ENCODE assay signal across 8 cellular contexts in the genomic region with DNA sequence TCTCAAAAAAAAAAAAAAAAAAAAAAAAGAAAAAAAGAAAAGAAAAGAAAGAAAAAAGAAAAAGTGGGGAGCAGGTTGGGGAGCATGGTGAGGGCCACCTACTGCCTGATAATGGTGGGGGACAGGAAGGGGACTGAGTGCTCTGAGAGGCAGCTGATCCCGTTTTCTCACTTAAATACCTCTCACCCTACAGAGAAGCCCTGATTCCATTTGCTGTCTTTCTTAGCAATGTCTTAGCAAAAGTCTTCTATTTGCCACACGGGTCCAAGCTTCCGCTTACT. TPM values are rescaled to one million over a fixed set of nuclear protein-coding genes. Genes with fewer than 3 reads are reported as not detected.
DNase-seq lines count a peak whose midpoint lies in the region; ATAC-seq, FAIRE-seq and TF ChIP-seq lines count a peak whose summit lies in the region.

No MANE protein-coding gene starts in this region.

- TF ChIP-seq CTCF in C4-2B (conservative IDR thresholded peaks at IDR 0.05) (no peak), OCI-LY7 (conservative IDR thresholded peaks at IDR 0.05; ENCODE audit: low read length) (no peak), endodermal cell (conservative IDR thresholded peaks at IDR 0.05) (no peak), neural progenitor cell (IDR thresholded peaks at IDR 0.05) (no peak)

- no peak for FAIRE-seq in HTR-8/SVneo (lab: Jason Lieb, UNC)

- H3K9me3 ChIP-seq in OCI-LY7 (ENCODE audit: low read length) (no peaks in the 10 kb centered on the region), endodermal cell (ENCODE audit: control insufficient read depth, low read length) (no peaks in the 10 kb centered on the region), neural progenitor cell (ENCODE audit: low read depth) (no peaks in the 10 kb centered on the region)

- H3K79me2 ChIP-seq in OCI-LY7 (ENCODE audit: insufficient read depth, low read depth, low read length): peaks cover 8% of the 10 kb centered on the region; the same call in 1 of the 2 replicates
- no peaks in the 10 kb centered on the region for H3K79me2 ChIP-seq in neural progenitor cell (ENCODE audit: low read depth)

- POLR2A ChIA-PET in OCI-LY7 (lab: Charles Lee): interaction anchor here (0.6 kb wide), 1 partner anchor 302 kb away, joined by 6 read pairs; no protein-coding TSS in a partner anchor

- no peaks in the 10 kb centered on the region for H3K36me3 ChIP-seq in OCI-LY7 (ENCODE audit: insufficient read depth, low read length)
- no peaks in the 10 kb centered on the region for H3K36me3 ChIP-seq in endodermal cell (ENCODE audit: control insufficient read depth, insufficient read depth, low read length)
- no peaks in the 10 kb centered on the region for H3K36me3 ChIP-seq in neural progenitor cell

- H3K4me2 ChIP-seq in OCI-LY7 (ENCODE audit: low read length) (peak overlapping the region; percentile 91), neural progenitor cell (peak overlapping the region; percentile 70)

- H3K27me3 Mint-ChIP-seq in endodermal cell (ENCODE audit: insufficient read depth) (no peaks in the 10 kb centered on the region), neural progenitor cell (ENCODE audit: insufficient read depth, low read depth) (peaks cover 8% of the 10 kb centered on the region)

- DNase-seq in OCI-LY7 (ENCODE audit: low spot score) (no peak), endodermal cell (no peak), neural progenitor cell (ENCODE audit: low spot score) (no peak), COLO668 (lab: John Stamatoyannopoulos, UW; ENCODE audit: unreplicated experiment) (no peak), HTR-8/SVneo (ENCODE audit: insufficient read length, low spot score) (no peak)
- DNase-seq in stimulated activated CD4-positive, alpha-beta T cell treated with anti-CD3 and anti-CD28 coated beads, Interleukin-2, amount 100 ng/mL, for 48 hours: no peak

- H3K9ac ChIP-seq in endodermal cell (ENCODE audit: extremely low read depth, low read length, poor library complexity, severe bottlenecking) (no peak overlapping the region), neural progenitor cell (no peak overlapping the region)

- H3F3A ChIP-seq in neural progenitor cell (ENCODE audit: low read depth): peaks cover 24% of the 10 kb centered on the region

- H3K4me1 ChIP-seq in OCI-LY7 (ENCODE audit: insufficient read depth, low read length, poor library complexity, severe bottlenecking) (peaks cover 27% of the 10 kb centered on the region), endodermal cell (ENCODE audit: control insufficient read depth, insufficient read depth, low read length) (no peaks in the 10 kb centered on the region), neural progenitor cell (peaks cover 7% of the 10 kb centered on the region)

- H3K27ac ChIP-seq in C4-2B (peak overlapping the region; percentile 93), OCI-LY7 (ENCODE audit: low read depth, low read length, poor library complexity, severe bottlenecking) (peak overlapping the region; percentile 32), endodermal cell (ENCODE audit: low read depth, low read length) (no peak overlapping the region), neural progenitor cell (no peak overlapping the region)

- no peak for ATAC-seq in GM21367 (IDR thresholded peaks at IDR 0.05; ENCODE audit: unreplicated experiment)

- no peaks in the 10 kb centered on the region for H4K20me1 ChIP-seq in OCI-LY7 (ENCODE audit: insufficient read depth, low read length)
- H4K20me1 ChIP-seq in neural progenitor cell (ENCODE audit: low read depth): no peaks in the 10 kb centered on the region

- no peaks in the 10 kb centered on the region for H3K9me2 ChIP-seq in OCI-LY7 (ENCODE audit: insufficient read depth, low read length)

- intact Hi-C loops in OCI-LY7 (cut with micrococcal nuclease; ENCODE audit: unreplicated experiment): no loop called here

- H2AFZ ChIP-seq in OCI-LY7 (ENCODE audit: low read length) (peak overlapping the region; percentile 98), neural progenitor cell (replicated peaks) (peak overlapping the region; percentile 93)

- peak overlapping the region; percentile 72 for H3K4me3 ChIP-seq in OCI-LY7 (ENCODE audit: low read depth, low read length, poor library complexity, severe bottlenecking)
- peak overlapping the region; percentile 78 for H3K4me3 ChIP-seq in endodermal cell (ENCODE audit: low read length)
- H3K4me3 ChIP-seq in neural progenitor cell: peak overlapping the region; percentile 72

- no TSS peak for BruUV-seq in OCI-LY7 (replicated peaks; lab: Mats Ljungman, UMichigan)

- WGBS in endodermal cell (ENCODE audit: insufficient coverage in 1 of 2, insufficient read length in 1 of 2), 2 experiments: 58 to 72% methylated on average over 2 to 3 of the region's 3 CpGs

- H3K27me3 ChIP-seq in endodermal cell (ENCODE audit: control insufficient read depth, insufficient read depth, low read length, poor library complexity, severe bottlenecking) (no peaks in the 10 kb centered on the region), neural progenitor cell (no peaks in the 10 kb centered on the region)

- peaks cover 1% of the 10 kb centered on the region for H3K36me3 Mint-ChIP-seq in endodermal cell (ENCODE audit: low read depth)
- peaks cover 6% of the 10 kb centered on the region for H3K36me3 Mint-ChIP-seq in neural progenitor cell

- H3K4me3 Mint-ChIP-seq in endodermal cell: peak overlapping the region; percentile 72
- H3K4me3 Mint-ChIP-seq in neural progenitor cell: peak overlapping the region; percentile 90

- H3K27ac Mint-ChIP-seq in endodermal cell (peak overlapping the region; percentile 91), neural progenitor cell (no peak overlapping the region)

- H3K9me3 Mint-ChIP-seq in endodermal cell: no peaks in the 10 kb centered on the region
- H3K9me3 Mint-ChIP-seq in neural progenitor cell: no peaks in the 10 kb centered on the region

- CTCF ChIA-PET in OCI-LY7 (lab: Charles Lee; ENCODE audit: unreplicated experiment): interaction anchor here (0.6 to 1.1 kb wide), 3 partner anchors 58 to 484 kb away, joined by 3 read pairs; no protein-coding TSS in a partner anchor

- H3K4me1 Mint-ChIP-seq in endodermal cell: no peaks in the 10 kb centered on the region
- peaks cover 20% of the 10 kb centered on the region for H3K4me1 Mint-ChIP-seq in neural progenitor cell

RNA-seq across cellular contexts. Expression of gene H6PD, which starts 0.7 kb away (rescaled TPM):
- 8.2 and 8.5 TPM in 2 replicates for total RNA-seq in OCI-LY7 (2014; rRNA removed; shearing (Covaris generic))
- 22.1 TPM in 2 replicates for total RNA-seq in OCI-LY7 (2022)
- 10 to 100 TPM; 21.5 to 34.4 TPM for total RNA-seq in endodermal cell
- polyA plus RNA-seq in endodermal cell (2013, experiment 1 of 2): 14.8 TPM
- 14.2 TPM for polyA plus RNA-seq in endodermal cell (2013, experiment 2 of 2)
- 6.0 and 15.2 TPM in 2 replicates for total RNA-seq in neural progenitor cell (ENCODE audit: low replicate concordance)

RNA-seq across cellular contexts. Expression of gene SPSB1, which starts 58.8 kb away (rescaled TPM):
- total RNA-seq in OCI-LY7 (2014; rRNA removed; shearing (Covaris generic)): 14.0 and 17.9 TPM in 2 replicates
- 1.1 and 1.2 TPM in 2 replicates for total RNA-seq in OCI-LY7 (2022)
- total RNA-seq in endodermal cell: 10 to 100 TPM; 20.4 to 26.9 TPM
- polyA plus RNA-seq in endodermal cell (2013, experiment 1 of 2): 10.5 TPM
- polyA plus RNA-seq in endodermal cell (2013, experiment 2 of 2): 10.7 TPM
- 2.8 and 7.1 TPM in 2 replicates for total RNA-seq in neural progenitor cell (ENCODE audit: low replicate concordance)

Comparison
In these comparisons a context has a peak if more than half of its experiments do, and no peak if none do; other contexts are left out.
1. H3K27ac ChIP-seq: peak in C4-2B (single experiment) and OCI-LY7 (single experiment); none in endodermal cell (single experiment) and neural progenitor cell (single experiment).
2. Peak in every context shown above with its lines, with median percentiles within 50 percentile points of each other: H3K4me3 ChIP-seq.